Comparison of ENCODE assay signal across 21 cellular contexts in genomic region chr3:183586477-183586876, GRCh38. TPM values are rescaled to one million over a fixed set of nuclear protein-coding genes. Genes with fewer than 3 reads are reported as not detected.
A peak's percentile ranks its signal among the peaks of the same experiment; 100 is the strongest.
DNase-seq lines count a peak whose midpoint lies in the region; ATAC-seq and TF ChIP-seq lines count a peak whose summit lies in the region.
"Had no signal": no experiment of that assay in that cellular context is flagged by ENCODE, and none has a peak within 500 bp of the region (broad histone marks: within the 10 kb centered on the region; RNA-seq: fewer than 3 reads in every experiment).

No MANE protein-coding gene starts in this region.

- peak; percentile 6 for DNase-seq in activated effector memory CD4-positive, alpha-beta T cell treated with Interleukin-2 at 50 U/mL for 16 hours
- no peak for DNase-seq in activated effector memory CD4-positive, alpha-beta T cell treated with anti-CD3 and anti-CD28 coated beads, Interleukin-2, amount 50 U/mL, for 16 hours
- DNase-seq in activated T-helper 1 cell treated with Interleukin-2 at 50 U/mL for 16 hours (ENCODE audit: low read depth) (peak; percentile 3), naive B cell (no peak), NCI-H510A (lab: John Stamatoyannopoulos, UW) (no peak), CD14-positive monocyte (ENCODE audit: low spot score) (no peak)
- DNase-seq: Caco-2, heart right ventricle, left ventricle myocardium superior, MM.1S, NCI-H146, NCI-H82, Peyer's patch, testis had no signal

- H3K4me3 ChIP-seq in DOHH2 (ENCODE audit: low read length) = peak overlapping the region; percentile 6
- H3K4me3 ChIP-seq: coronary artery, heart right ventricle, Peyer's patch, right atrium auricular region, testis had no signal

- H4K20me1 ChIP-seq in DOHH2 (ENCODE audit: control insufficient read depth, insufficient read depth, low read depth, low read length) = no peaks in the 10 kb centered on the region

- peak overlapping the region in 3 of 8 donors; percentile 2 to 61 (median 15) for H3K4me3 Mint-ChIP-seq in naive B cell
- H3K4me3 Mint-ChIP-seq in CD14-positive monocyte = no peak overlapping the region
- H3K4me3 Mint-ChIP-seq: brain had no signal

- ATAC-seq in naive B cell (ENCODE audit: low read depth in 2 of 2) (peak; percentile 52 to 57), GM18858 (IDR thresholded peaks at IDR 0.05; ENCODE audit: unreplicated experiment) (no peak)
- ATAC-seq: left ventricle myocardium superior had no signal

- no peaks in the 10 kb centered on the region for H3K9me3 Mint-ChIP-seq in naive B cell
- peaks cover 0 to 2% (median 0%) of the 10 kb centered on the region in 7 donors for H3K9me3 Mint-ChIP-seq in CD14-positive monocyte

- H3K27me3 Mint-ChIP-seq in naive B cell (peaks cover 4 to 20% (median 8%) of the 10 kb centered on the region in 3 donors), CD14-positive monocyte (ENCODE audit: low read depth in 3 of 3) (peaks cover 0 to 2% (median 1%) of the 10 kb centered on the region in 3 donors)

- H3F3A ChIP-seq in DOHH2 (ENCODE audit: control insufficient read depth, insufficient read depth) = peaks cover 50% of the 10 kb centered on the region

- intact Hi-C loops in CD14-positive monocyte (cut with micrococcal nuclease) = no loop called here

- H3K4me1 Mint-ChIP-seq in naive B cell (peaks cover 27 to 36% (median 35%) of the 10 kb centered on the region in 3 donors), CD14-positive monocyte (peaks cover 28% of the 10 kb centered on the region)

- H3K27ac ChIP-seq in DOHH2 (ENCODE audit: low read depth, low read length) = peak overlapping the region; percentile 88
- H3K27ac ChIP-seq: coronary artery, right atrium auricular region, testis had no signal

- peaks cover 98% of the 10 kb centered on the region for H3K4me1 ChIP-seq in DOHH2 (ENCODE audit: control insufficient read depth, low read length)

- H3K27ac Mint-ChIP-seq in naive B cell (peak overlapping the region in 1 of 6 donors; percentile 62), CD14-positive monocyte (no peak overlapping the region)

- TF ChIP-seq CTCF in DOHH2 (IDR thresholded peaks at IDR 0.05; ENCODE audit: low read depth, low read length, poor library complexity, severe bottlenecking) (no peak), CD14-positive monocyte (IDR thresholded peaks at IDR 0.05) (no peak)

- peak overlapping the region; percentile 59 for H3K4me2 ChIP-seq in DOHH2 (ENCODE audit: low read length)

- peaks cover 4% of the 10 kb centered on the region; the same call in 1 of the 2 replicates for H3K36me3 ChIP-seq in DOHH2 (ENCODE audit: control insufficient read depth, low read length)
- H3K36me3 ChIP-seq: heart right ventricle, Peyer's patch, right atrium auricular region had no signal

- H3K36me3 Mint-ChIP-seq in naive B cell (no peaks in the 10 kb centered on the region), CD14-positive monocyte (no peaks in the 10 kb centered on the region)
- H3K36me3 Mint-ChIP-seq: activated naive CD4-positive, alpha-beta T cell treated with anti-CD3 and anti-CD28 coated beads, Interleukin-2, amount 50 U/mL, for 72 hours; brain had no signal

- no peaks in the 10 kb centered on the region for H3K9me3 ChIP-seq in DOHH2 (ENCODE audit: control insufficient read depth, insufficient read depth, low read length)
- H3K9me3 ChIP-seq: Caco-2, heart right ventricle, Peyer's patch, right atrium auricular region, testis had no signal

- H3K79me2 ChIP-seq in DOHH2 (ENCODE audit: control insufficient read depth, low read length) = no peaks in the 10 kb centered on the region

- no peaks in the 10 kb centered on the region for H3K27me3 ChIP-seq in DOHH2 (ENCODE audit: control insufficient read depth, low read length)
- H3K27me3 ChIP-seq: heart right ventricle, Peyer's patch, right atrium auricular region, testis had no signal

- no peaks in the 10 kb centered on the region for H3K9me2 ChIP-seq in DOHH2 (replicated peaks; ENCODE audit: control insufficient read depth, low read length)

RNA-seq across cellular contexts. Expression of gene KLHL6, which starts 31.0 kb away (rescaled TPM):
- 10 to 100 TPM in 5 of 6 donors, 1 to 10 TPM in 1; 5.0 to 22.1 (median 12.7) TPM for polyA plus RNA-seq in naive B cell (ENCODE audit: low read depth in 6 of 6)
- polyA plus RNA-seq in CD14-positive monocyte = 10 to 100 TPM in 1 of 2 donors, 1 to 10 TPM in 1; 5.7 to 10.6 TPM
- polyA plus RNA-seq: AG04450 had no signal

RNA-seq across cellular contexts. Expression of gene KLHL24, which starts 48.9 kb away (rescaled TPM):
- polyA plus RNA-seq in naive B cell (ENCODE audit: low read depth in 6 of 6) (10 to 100 TPM; 46.7 to 84.9 (median 65.3) TPM), CD14-positive monocyte (10 to 100 TPM; 24.1 to 31.4 TPM)

Comparison
In these comparisons a context has a peak if more than half of its experiments do, and no peak if none do; other contexts are left out.
1. DNase-seq: peak in activated effector memory CD4-positive, alpha-beta T cell treated with Interleukin-2 at 50 U/mL for 16 hours (single experiment) and activated T-helper 1 cell treated with Interleukin-2 at 50 U/mL for 16 hours (single experiment); none in activated effector memory CD4-positive, alpha-beta T cell treated with anti-CD3 and anti-CD28 coated beads, Interleukin-2, amount 50 U/mL, for 16 hours (single experiment), naive B cell (single experiment), NCI-H510A (single experiment) and CD14-positive monocyte (single experiment).